In the genomic region with DNA sequence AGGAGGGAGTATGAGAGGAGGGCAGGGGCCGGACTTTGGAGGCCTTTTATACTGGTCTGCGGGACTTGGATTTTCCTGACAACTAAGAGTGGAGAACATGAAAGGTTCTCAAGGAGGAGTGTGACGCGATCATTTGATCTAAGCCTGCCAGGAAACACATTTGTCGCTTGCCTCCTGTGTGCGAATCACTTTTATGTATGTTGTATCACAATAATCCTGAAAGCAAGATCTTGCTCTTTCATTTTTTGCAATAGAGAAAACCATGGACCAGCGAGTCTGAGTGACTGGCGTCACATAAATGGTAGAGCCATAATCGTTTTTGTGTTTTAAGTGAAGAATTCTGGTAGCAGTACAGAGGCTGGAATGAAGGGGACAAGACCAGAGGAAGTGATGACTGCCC, we compare ENCODE assay signal across 23 cellular contexts.
"Had no signal": no experiment of that assay in that cellular context is flagged by ENCODE, and none has a peak within 500 bp of the region (broad histone marks: within the 10 kb centered on the region; RNA-seq: fewer than 3 reads in every experiment).

No MANE protein-coding gene starts in this region.

- H3K27ac ChIP-seq: colonic mucosa, esophagus squamous epithelium, gastrocnemius medialis, heart right ventricle, left lung, lower lobe of right lung had no signal

- H3K4me3 ChIP-seq: colonic mucosa, esophagus squamous epithelium, gastrocnemius medialis, heart right ventricle, left lung, lower lobe of right lung, mucosa of descending colon had no signal

- H3K9me3 Mint-ChIP-seq: dendritic cell treated with granulocyte-macrophage colony-stimulating factor and Interleukin-4, amounts not matched to agents 40 ng/mL and 50 ng/mL, for 4 days; effector memory CD8-positive, alpha-beta T cell had no signal

- H3K27me3 ChIP-seq: colonic mucosa, esophagus squamous epithelium, gastrocnemius medialis, heart right ventricle, left lung had no signal

- H3K27ac Mint-ChIP-seq: dendritic cell treated with granulocyte-macrophage colony-stimulating factor and Interleukin-4, amounts not matched to agents 40 ng/mL and 50 ng/mL, for 4 days; effector memory CD8-positive, alpha-beta T cell; mesothelial cell of epicardium; naive B cell had no signal

- FAIRE-seq: endothelial cell of umbilical vein, islet of Langerhans, keratinocyte had no signal

- H3K4me3 Mint-ChIP-seq: dendritic cell treated with granulocyte-macrophage colony-stimulating factor and Interleukin-4, amounts not matched to agents 40 ng/mL and 50 ng/mL, for 4 days; effector memory CD8-positive, alpha-beta T cell; mesothelial cell of epicardium; naive B cell had no signal

- H3K36me3 ChIP-seq: colonic mucosa, esophagus squamous epithelium, gastrocnemius medialis, heart right ventricle, left lung, lower lobe of right lung had no signal

- H3K4me1 ChIP-seq: colonic mucosa, left lung had no signal

- H3K4me1 Mint-ChIP-seq: naive B cell had no signal

- H3K9me3 ChIP-seq: colonic mucosa, esophagus squamous epithelium, gastrocnemius medialis, lower lobe of right lung, mucosa of descending colon had no signal

- DNase-seq: colonic mucosa; cortex of kidney; effector CD8-positive, alpha-beta T cell; effector memory CD8-positive, alpha-beta T cell; esophagus squamous epithelium; foreskin fibroblast; foreskin melanocyte; gastrocnemius medialis; glutamatergic neuron; heart right ventricle; hippocampal formation; left cardiac atrium; left lung; left ventricle myocardium superior; lower lobe of right lung; mesenchymal stem cell; mucosa of descending colon; naive B cell had no signal

- ATAC-seq: effector memory CD8-positive, alpha-beta T cell; gastrocnemius medialis; heart right ventricle; left cardiac atrium; left lung; left ventricle myocardium superior; lower lobe of right lung; mucosa of descending colon had no signal
